In the genomic region with DNA sequence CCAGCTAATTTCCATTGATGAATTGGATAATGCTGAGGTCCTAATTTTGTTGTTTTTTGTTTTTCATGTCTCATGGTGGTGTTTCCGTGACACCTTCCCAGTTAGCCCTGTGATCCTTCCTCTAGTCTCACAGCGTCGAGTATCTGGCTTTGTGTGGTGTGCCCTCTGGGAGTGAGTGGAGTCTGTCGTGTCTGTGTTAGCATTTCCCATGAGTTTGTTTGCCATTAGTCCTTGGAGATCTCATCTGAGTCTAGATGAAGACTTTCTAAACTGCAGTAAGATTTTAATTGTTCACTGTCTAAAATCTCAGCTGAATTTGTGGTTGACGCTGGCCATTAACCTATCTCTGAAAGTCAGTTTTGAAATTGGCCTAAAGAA, we compare ENCODE assay signal across 17 cellular contexts.
A peak's percentile ranks its signal among the peaks of the same experiment; 100 is the strongest.
DNase-seq lines count a peak whose midpoint lies in the region; ATAC-seq and TF ChIP-seq lines count a peak whose summit lies in the region.
"Had no signal": no experiment of that assay in that cellular context is flagged by ENCODE, and none has a peak within 500 bp of the region (broad histone marks: within the 10 kb centered on the region; RNA-seq: fewer than 3 reads in every experiment).

No MANE protein-coding gene starts in this region.

- H3K27ac Mint-ChIP-seq in natural killer cell treated with Interleukin-12 subunit alpha and Interleukin-12 subunit beta and Interleukin-15 and Interleukin-18, amount 100 ng/mL, for 72 hours = peak overlapping the region; percentile 2 to 94
- H3K27ac Mint-ChIP-seq in natural killer cell = no peak overlapping the region
- H3K27ac Mint-ChIP-seq in endothelial cell (ENCODE audit: unreplicated experiment) = no peak overlapping the region
- no peak overlapping the region for H3K27ac Mint-ChIP-seq in activated T-cell treated with anti-CD3 and anti-CD28 coated beads, Interleukin-2, amount 50 U/mL, for 24 hours
- H3K27ac Mint-ChIP-seq: effector memory CD8-positive, alpha-beta T cell; stimulated activated memory B cell treated with anti-CD40 and anti-IgM and Interleukin-4, amounts not matched to agents 10 μg/mL and 1 μg/mL and 100 μg/mL, for 72 hours had no signal

- no peak overlapping the region for H3K4me3 Mint-ChIP-seq in natural killer cell treated with Interleukin-12 subunit alpha and Interleukin-12 subunit beta and Interleukin-15 and Interleukin-18, amount 100 ng/mL, for 72 hours
- H3K4me3 Mint-ChIP-seq in natural killer cell (no peak overlapping the region), endothelial cell (ENCODE audit: unreplicated experiment) (no peak overlapping the region)
- H3K4me3 Mint-ChIP-seq in activated T-cell treated with anti-CD3 and anti-CD28 coated beads, Interleukin-2, amount 50 U/mL, for 24 hours = no peak overlapping the region
- H3K4me3 Mint-ChIP-seq: activated T-cell treated with anti-CD3 and anti-CD28 coated beads, Interleukin-2, amount 50 U/mL, for 4 hours; CD4-positive, alpha-beta memory T cell; effector memory CD8-positive, alpha-beta T cell; stimulated activated memory B cell treated with anti-CD40 and anti-IgM and Interleukin-4, amounts not matched to agents 10 μg/mL and 1 μg/mL and 100 μg/mL, for 72 hours had no signal

- H3K36me3 Mint-ChIP-seq in natural killer cell treated with Interleukin-12 subunit alpha and Interleukin-12 subunit beta and Interleukin-15 and Interleukin-18, amount 100 ng/mL, for 72 hours = peaks cover 10% of the 10 kb centered on the region
- H3K36me3 Mint-ChIP-seq in natural killer cell (no peaks in the 10 kb centered on the region), endothelial cell (ENCODE audit: low read depth, unreplicated experiment) (peaks cover 20% of the 10 kb centered on the region)
- H3K36me3 Mint-ChIP-seq in activated T-cell treated with anti-CD3 and anti-CD28 coated beads, Interleukin-2, amount 50 U/mL, for 24 hours (ENCODE audit: low read depth) = peaks cover 72% of the 10 kb centered on the region

- WGBS in esophagus muscularis mucosa = 72% methylated on average over 5 of the region's 5 CpGs
- 90 to 92% methylated on average over 5 of the region's 5 CpGs for WGBS in sigmoid colon, 2 donors

- no peak for TF ChIP-seq POLR2A in esophagus muscularis mucosa (IDR thresholded peaks at IDR 0.05; ENCODE audit: low read depth)
- no peak for TF ChIP-seq POLR2A in sigmoid colon (IDR thresholded peaks at IDR 0.05)
- no peak for TF ChIP-seq POLR2A in vagina (IDR thresholded peaks at IDR 0.05)

- H3K9me3 Mint-ChIP-seq in natural killer cell treated with Interleukin-12 subunit alpha and Interleukin-12 subunit beta and Interleukin-15 and Interleukin-18, amount 100 ng/mL, for 72 hours = no peaks in the 10 kb centered on the region
- no peaks in the 10 kb centered on the region for H3K9me3 Mint-ChIP-seq in natural killer cell
- no peaks in the 10 kb centered on the region for H3K9me3 Mint-ChIP-seq in endothelial cell (ENCODE audit: unreplicated experiment)
- no peaks in the 10 kb centered on the region for H3K9me3 Mint-ChIP-seq in activated T-cell treated with anti-CD3 and anti-CD28 coated beads, Interleukin-2, amount 50 U/mL, for 24 hours
- H3K9me3 Mint-ChIP-seq: activated T-cell treated with anti-CD3 and anti-CD28 coated beads, Interleukin-2, amount 50 U/mL, for 4 hours; CD4-positive, alpha-beta memory T cell; effector memory CD8-positive, alpha-beta T cell; stimulated activated memory B cell treated with anti-CD40 and anti-IgM and Interleukin-4, amounts not matched to agents 10 μg/mL and 1 μg/mL and 100 μg/mL, for 72 hours had no signal

- H3K27me3 ChIP-seq in esophagus muscularis mucosa (no peaks in the 10 kb centered on the region), sigmoid colon (no peaks in the 10 kb centered on the region), vagina (no peaks in the 10 kb centered on the region)

- no peak for DNase-seq in natural killer cell treated with Interleukin-12 subunit alpha and Interleukin-12 subunit beta and Interleukin-15 and Interleukin-18, amount 100 ng/mL, for 72 hours (ENCODE audit: low spot score)
- no peak for DNase-seq in natural killer cell
- no peak for DNase-seq in esophagus muscularis mucosa (ENCODE audit: extremely low spot score)
- no peak for DNase-seq in sigmoid colon
- DNase-seq in vagina (ENCODE audit: extremely low spot score in 2 of 2) = no peak
- DNase-seq in endothelial cell (ENCODE audit: low spot score) = no peak
- no peak for DNase-seq in DMS 273 (lab: John Stamatoyannopoulos, UW; ENCODE audit: unreplicated experiment)
- DNase-seq in activated T-cell treated with anti-CD3 and anti-CD28 coated beads, Interleukin-2, amount 50 U/mL, for 24 hours = no peak
- DNase-seq: activated T-cell treated with anti-CD3 and anti-CD28 coated beads, Interleukin-2, amount 50 U/mL, for 4 hours; caudate nucleus; CD4-positive, alpha-beta memory T cell; DND-41; effector memory CD8-positive, alpha-beta T cell; H7; kidney glomerular epithelial cell; NCI-H1105 treated with DMSO at 0.1 percent for 48 hours had no signal

- no peaks in the 10 kb centered on the region for H3K27me3 Mint-ChIP-seq in natural killer cell treated with Interleukin-12 subunit alpha and Interleukin-12 subunit beta and Interleukin-15 and Interleukin-18, amount 100 ng/mL, for 72 hours
- H3K27me3 Mint-ChIP-seq in natural killer cell (ENCODE audit: low read depth in 2 of 2) (no peaks in the 10 kb centered on the region), endothelial cell (ENCODE audit: unreplicated experiment) (no peaks in the 10 kb centered on the region)
- H3K27me3 Mint-ChIP-seq in activated T-cell treated with anti-CD3 and anti-CD28 coated beads, Interleukin-2, amount 50 U/mL, for 24 hours = no peaks in the 10 kb centered on the region
- H3K27me3 Mint-ChIP-seq: CD4-positive, alpha-beta memory T cell; effector memory CD8-positive, alpha-beta T cell; stimulated activated memory B cell treated with anti-CD40 and anti-IgM and Interleukin-4, amounts not matched to agents 10 μg/mL and 1 μg/mL and 100 μg/mL, for 72 hours had no signal

- TF ChIP-seq CTCF in natural killer cell (IDR thresholded peaks at IDR 0.05) (no peak), esophagus muscularis mucosa (IDR thresholded peaks at IDR 0.05) (no peak), sigmoid colon (IDR thresholded peaks at IDR 0.05) (no peak), vagina (IDR thresholded peaks at IDR 0.05) (no peak), endothelial cell (IDR thresholded peaks at IDR 0.05; ENCODE audit: unreplicated experiment) (no peak)

- H3K4me1 ChIP-seq in esophagus muscularis mucosa (peaks cover 34 to 73% (median 53%) of the 10 kb centered on the region in 4 donors), sigmoid colon (peaks cover 0 to 46% (median 42%) of the 10 kb centered on the region in 4 donors), vagina (peaks cover 34% of the 10 kb centered on the region)

- H3K36me3 ChIP-seq in esophagus muscularis mucosa = peaks cover 0 to 30% (median 19%) of the 10 kb centered on the region in 4 donors
- H3K36me3 ChIP-seq in sigmoid colon = peaks cover 0 to 36% (median 7%) of the 10 kb centered on the region in 4 donors
- no peaks in the 10 kb centered on the region for H3K36me3 ChIP-seq in vagina

- H3K27ac ChIP-seq in esophagus muscularis mucosa (replicated peaks in 1 of 4) (peak overlapping the region; percentile 74 to 82 (median 78)), sigmoid colon (peak overlapping the region; percentile 36 to 80 (median 68)), vagina (peak overlapping the region; percentile 73)

- ATAC-seq in natural killer cell treated with Interleukin-12 subunit alpha and Interleukin-12 subunit beta and Interleukin-15 and Interleukin-18, amount 100 ng/mL, for 72 hours = no peak
- ATAC-seq in natural killer cell = no peak
- ATAC-seq: activated T-cell treated with anti-CD3 and anti-CD28 coated beads, Interleukin-2, amount 50 U/mL, for 4 hours; effector memory CD8-positive, alpha-beta T cell; stimulated activated memory B cell treated with anti-CD40 and anti-IgM and Interleukin-4, amounts not matched to agents 10 μg/mL and 1 μg/mL and 100 μg/mL, for 72 hours had no signal

- TF ChIP-seq EP300 in esophagus muscularis mucosa (IDR thresholded peaks at IDR 0.05) (no peak), sigmoid colon (IDR thresholded peaks at IDR 0.05) (no peak)

- no peaks in the 10 kb centered on the region for H3K9me3 ChIP-seq in esophagus muscularis mucosa
- H3K9me3 ChIP-seq in sigmoid colon = no peaks in the 10 kb centered on the region
- no peaks in the 10 kb centered on the region for H3K9me3 ChIP-seq in vagina

- H3K4me1 Mint-ChIP-seq in natural killer cell treated with Interleukin-12 subunit alpha and Interleukin-12 subunit beta and Interleukin-15 and Interleukin-18, amount 100 ng/mL, for 72 hours (ENCODE audit: low read depth in 2 of 2) = peaks cover 37 to 55% of the 10 kb centered on the region in 2 donors
- peaks cover 13 to 21% of the 10 kb centered on the region in 2 donors for H3K4me1 Mint-ChIP-seq in natural killer cell
- H3K4me1 Mint-ChIP-seq in endothelial cell (ENCODE audit: unreplicated experiment) = peaks cover 3% of the 10 kb centered on the region
- H3K4me1 Mint-ChIP-seq in activated T-cell treated with anti-CD3 and anti-CD28 coated beads, Interleukin-2, amount 50 U/mL, for 24 hours (ENCODE audit: low read depth) = peaks cover 18% of the 10 kb centered on the region

- H3K4me3 ChIP-seq in esophagus muscularis mucosa (no peak overlapping the region), sigmoid colon (no peak overlapping the region), vagina (no peak overlapping the region)

- intact Hi-C loops in natural killer cell (cut with micrococcal nuclease) = no loop called here
- intact Hi-C loops in esophagus muscularis mucosa (cut with DNase I) = no loop called here
- intact Hi-C loops in sigmoid colon (cut with DNase I) = no loop called here
- intact Hi-C loops in vagina (cut with DNase I) = no loop called here

Comparison
In these comparisons a context has a peak if more than half of its experiments do, and no peak if none do; other contexts are left out.
1. H3K27ac Mint-ChIP-seq: peak in natural killer cell treated with Interleukin-12 subunit alpha and Interleukin-12 subunit beta and Interleukin-15 and Interleukin-18, amount 100 ng/mL, for 72 hours (2 of 2); none in natural killer cell (0 of 2), endothelial cell (single experiment) and activated T-cell treated with anti-CD3 and anti-CD28 coated beads, Interleukin-2, amount 50 U/mL, for 24 hours (single experiment).
2. Peak in every context shown above with its lines, with median percentiles within 50 percentile points of each other: H3K27ac ChIP-seq.